In the genomic region with DNA sequence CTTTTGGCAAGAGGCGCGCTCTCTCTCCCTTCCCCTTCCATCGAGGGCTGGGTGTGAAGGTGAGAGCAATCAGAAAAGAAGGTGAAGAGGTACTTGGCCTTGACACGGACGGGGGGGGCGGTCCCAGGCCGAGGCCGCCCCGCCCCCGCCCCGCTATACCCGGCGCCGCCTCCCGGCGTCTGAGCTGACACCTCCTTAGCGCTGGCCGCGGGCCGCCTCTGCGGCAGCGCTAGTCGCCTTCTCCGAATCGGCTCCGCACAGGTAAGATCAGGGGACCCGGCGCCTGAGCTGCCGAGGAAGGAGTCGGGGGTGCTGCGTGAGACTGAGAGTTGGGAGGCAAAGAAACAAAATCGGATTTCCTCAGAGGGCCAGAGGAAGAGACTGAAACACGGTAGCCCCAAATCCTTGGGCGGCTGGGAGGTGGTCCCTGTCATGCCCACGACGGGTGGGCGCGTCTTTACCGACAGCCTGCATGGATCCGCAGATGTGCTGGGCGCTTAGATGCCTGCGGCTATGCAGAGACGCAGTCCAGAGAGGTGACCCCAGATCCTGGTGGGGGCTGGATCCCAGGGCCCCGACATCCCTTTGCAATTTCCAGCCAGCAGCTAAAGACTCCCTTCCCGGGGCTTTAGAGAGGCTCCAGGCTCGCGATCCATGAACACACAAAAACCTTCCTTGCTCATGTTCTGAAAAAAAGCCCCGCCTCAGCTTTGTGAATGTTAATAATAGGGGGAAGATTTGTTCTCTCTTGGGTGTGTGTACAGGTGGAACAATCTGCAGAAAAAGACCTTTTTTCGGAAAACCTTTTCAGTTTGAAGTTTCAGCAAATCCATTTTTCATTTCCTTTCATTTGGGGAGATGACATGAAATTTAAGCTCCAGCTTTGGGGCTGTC, we compare ENCODE assay signal across 9 cellular contexts. TPM values are rescaled to one million over a fixed set of nuclear protein-coding genes. Genes with fewer than 3 reads are reported as not detected.
DNase-seq lines count a peak whose midpoint lies in the region; ATAC-seq and TF ChIP-seq lines count a peak whose summit lies in the region.
"Had no signal": no experiment of that assay in that cellular context is flagged by ENCODE, and none has a peak within 500 bp of the region (broad histone marks: within the 10 kb centered on the region; RNA-seq: fewer than 3 reads in every experiment).

A gene with protein sequence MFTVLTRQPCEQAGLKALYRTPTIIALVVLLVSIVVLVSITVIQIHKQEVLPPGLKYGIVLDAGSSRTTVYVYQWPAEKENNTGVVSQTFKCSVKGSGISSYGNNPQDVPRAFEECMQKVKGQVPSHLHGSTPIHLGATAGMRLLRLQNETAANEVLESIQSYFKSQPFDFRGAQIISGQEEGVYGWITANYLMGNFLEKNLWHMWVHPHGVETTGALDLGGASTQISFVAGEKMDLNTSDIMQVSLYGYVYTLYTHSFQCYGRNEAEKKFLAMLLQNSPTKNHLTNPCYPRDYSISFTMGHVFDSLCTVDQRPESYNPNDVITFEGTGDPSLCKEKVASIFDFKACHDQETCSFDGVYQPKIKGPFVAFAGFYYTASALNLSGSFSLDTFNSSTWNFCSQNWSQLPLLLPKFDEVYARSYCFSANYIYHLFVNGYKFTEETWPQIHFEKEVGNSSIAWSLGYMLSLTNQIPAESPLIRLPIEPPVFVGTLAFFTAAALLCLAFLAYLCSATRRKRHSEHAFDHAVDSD (plus strand): TSS at position 184 of the 894 bp plus-strand sequence. CDS start 874 bp downstream, outside the sequence.

- H3K27me3 ChIP-seq in suprapubic skin = no peaks in the 10 kb centered on the region

- peaks cover 11% of the 10 kb centered on the region in 2 donors for H3K4me1 Mint-ChIP-seq in natural killer cell

- H3K27ac Mint-ChIP-seq in natural killer cell = no peak within 1 kb of the TSS

- WGBS in suprapubic skin = 6% methylated on average over 33 of the region's 49 CpGs

- DNase-seq in DMS 273 (lab: John Stamatoyannopoulos, UW; ENCODE audit: unreplicated experiment) (peak; percentile 56), DMS 273 treated with DMSO at 0.1 percent for 48 hours (lab: John Stamatoyannopoulos, UW) (no peak), activated T-cell treated with anti-CD3 and anti-CD28 coated beads for 24 hours (ENCODE audit: low read depth) (peak; percentile 14), epithelial cell of proximal tubule (ENCODE audit: low read depth) (no peak), natural killer cell (no peak), suprapubic skin (ENCODE audit: low spot score in 2 of 2) (no peak), AML-193 (lab: John Stamatoyannopoulos, UW) (no peak)

- H3K27me3 Mint-ChIP-seq in natural killer cell (ENCODE audit: low read depth in 2 of 2) = peaks cover 22 to 31% of the 10 kb centered on the region in 2 donors

- peak; percentile 68 to 97 (median 95) for ATAC-seq in natural killer cell
- ATAC-seq in HG02610 (IDR thresholded peaks at IDR 0.05; ENCODE audit: unreplicated experiment) = no peak

- H3K36me3 ChIP-seq in suprapubic skin = no peaks in the 10 kb centered on the region

- no peak within 1 kb of the TSS for H3K27ac ChIP-seq in suprapubic skin
- H3K27ac ChIP-seq: 22Rv1 had no signal

- H3K4me1 ChIP-seq in suprapubic skin = peaks cover 13% of the 10 kb centered on the region

- intact Hi-C loops in natural killer cell (cut with micrococcal nuclease) = no loop called here

- no peaks in the 10 kb centered on the region for H3K36me3 Mint-ChIP-seq in natural killer cell

- H3K9me3 ChIP-seq in suprapubic skin = no peaks in the 10 kb centered on the region

- no peak for TF ChIP-seq POLR2A in suprapubic skin (IDR thresholded peaks at IDR 0.05)

- TF ChIP-seq EP300 in suprapubic skin (IDR thresholded peaks at IDR 0.05) = no peak

- TF ChIP-seq CTCF in epithelial cell of proximal tubule (conservative IDR thresholded peaks at IDR 0.05; ENCODE audit: low read depth, low read length) (no peak), natural killer cell (IDR thresholded peaks at IDR 0.05) (no peak), suprapubic skin (IDR thresholded peaks at IDR 0.05) (no peak)

- H3K4me3 Mint-ChIP-seq in natural killer cell = peak within 1 kb of the TSS; percentile 76

- H3K4me3 ChIP-seq in epithelial cell of proximal tubule (ENCODE audit: low read depth, low read length) = peak within 1 kb of the TSS; percentile 52
- H3K4me3 ChIP-seq in suprapubic skin = peak within 1 kb of the TSS; percentile 51

- no peaks in the 10 kb centered on the region for H3K9me3 Mint-ChIP-seq in natural killer cell

RNA-seq across cellular contexts. Expression of the gene that starts here (rescaled TPM):
- total RNA-seq in epithelial cell of proximal tubule (0.43 and 0.46 TPM in 2 replicates), natural killer cell (not detected), suprapubic skin (1 to 10 TPM; 4.2 to 9.0 (median 6.7) TPM)

Comparison
In these comparisons a context has a peak if more than half of its experiments do, and no peak if none do; other contexts are left out.
1. DNase-seq: peak in DMS 273 (single experiment) and activated T-cell treated with anti-CD3 and anti-CD28 coated beads for 24 hours (single experiment); none in DMS 273 treated with DMSO at 0.1 percent for 48 hours (single experiment), epithelial cell of proximal tubule (single experiment), natural killer cell (single experiment), suprapubic skin (0 of 2) and AML-193 (0 of 2).
2. Peak in ATAC-seq in natural killer cell; RNA of the gene not detected or under 1 TPM.